ENCODE assay signal across 15 cellular contexts in the genomic region with DNA sequence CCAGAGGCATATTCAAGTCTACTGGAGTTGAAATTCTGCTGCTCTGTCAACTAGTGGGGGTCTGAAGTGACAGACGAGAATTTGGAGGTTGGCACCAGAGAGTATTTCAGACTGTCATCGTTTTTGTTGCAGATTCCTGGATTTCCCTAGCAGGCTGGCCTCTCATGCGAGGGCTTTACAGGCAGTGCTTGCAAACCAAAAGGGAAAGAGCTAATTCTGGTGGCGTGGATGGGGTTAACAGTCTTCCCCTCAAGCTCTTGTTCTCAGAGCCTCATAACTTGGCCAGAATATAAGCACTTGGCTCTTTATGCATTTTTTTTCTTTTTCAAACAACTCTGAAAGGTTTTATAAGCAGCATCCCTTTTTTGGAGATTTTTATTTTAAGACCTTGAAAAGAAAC. TPM values are rescaled to one million over a fixed set of nuclear protein-coding genes. Genes with fewer than 3 reads are reported as not detected.
DNase-seq lines count a peak whose midpoint lies in the region; ATAC-seq, FAIRE-seq and TF ChIP-seq lines count a peak whose summit lies in the region.
"Had no signal": no experiment of that assay in that cellular context is flagged by ENCODE, and none has a peak within 500 bp of the region (broad histone marks: within the 10 kb centered on the region; RNA-seq: fewer than 3 reads in every experiment).

Gene SPARCL1 (minus strand): TSS at position 190 of the 400 bp plus-strand sequence. CDS start 29,802 bp downstream, outside the sequence.

- H3K4me1 ChIP-seq in lower lobe of right lung: peaks cover 30% of the 10 kb centered on the region

- peak; percentile 87 for FAIRE-seq in endometrium (lab: Jason Lieb, UNC)
- FAIRE-seq: GM19239, K562 had no signal

- no peaks in the 10 kb centered on the region for H3K27me3 ChIP-seq in lower lobe of right lung (ENCODE audit: low read depth)
- H3K27me3 ChIP-seq: BE2C had no signal

- no peaks in the 10 kb centered on the region for H3K36me3 ChIP-seq in lower lobe of right lung
- H3K36me3 ChIP-seq: BE2C had no signal

- H3K9me3 ChIP-seq in lower lobe of right lung: peaks cover 3% of the 10 kb centered on the region
- H3K9me3 ChIP-seq: BE2C had no signal

- H3K9me3 Mint-ChIP-seq in HFFc6: peaks cover 6% of the 10 kb centered on the region; the same call in 1 of the 2 replicates
- peaks cover 0 to 8% of the 10 kb centered on the region in 2 donors for H3K9me3 Mint-ChIP-seq in stimulated activated naive B cell treated with anti-CD40 and anti-IgM and Interleukin-4, amounts not matched to agents 10 μg/mL and 1 μg/mL and 100 μg/mL, for 72 hours
- peaks cover 3% of the 10 kb centered on the region for H3K9me3 Mint-ChIP-seq in activated naive CD8-positive, alpha-beta T cell treated with anti-CD3 and anti-CD28 coated beads for 36 hours

- peaks cover 5% of the 10 kb centered on the region; the same call in 1 of the 2 replicates for H3K4me1 Mint-ChIP-seq in HFFc6 (ENCODE audit: low read depth)
- peaks cover 0 to 6% of the 10 kb centered on the region in 2 donors for H3K4me1 Mint-ChIP-seq in stimulated activated naive B cell treated with anti-CD40 and anti-IgM and Interleukin-4, amounts not matched to agents 10 μg/mL and 1 μg/mL and 100 μg/mL, for 72 hours
- H3K4me1 Mint-ChIP-seq in activated naive CD8-positive, alpha-beta T cell treated with anti-CD3 and anti-CD28 coated beads for 36 hours: no peaks in the 10 kb centered on the region

- H3K36me3 Mint-ChIP-seq in HFFc6 (ENCODE audit: low read depth): peaks cover 6% of the 10 kb centered on the region
- H3K36me3 Mint-ChIP-seq in stimulated activated naive B cell treated with anti-CD40 and anti-IgM and Interleukin-4, amounts not matched to agents 10 μg/mL and 1 μg/mL and 100 μg/mL, for 72 hours: peaks cover 0 to under 1% of the 10 kb centered on the region in 2 donors
- H3K36me3 Mint-ChIP-seq in activated naive CD8-positive, alpha-beta T cell treated with anti-CD3 and anti-CD28 coated beads for 36 hours: peaks cover under 1% of the 10 kb centered on the region

- intact Hi-C loops in lower lobe of right lung (cut with DNase I): no loop called here

- H3K27ac ChIP-seq in lower lobe of right lung (peak within 1 kb of the TSS; percentile 75), skin epidermis (peak within 1 kb of the TSS in 20 of 21 experiments; percentile 15 to 87 (median 60))

- DNase-seq in HFFc6: no peak
- DNase-seq in lower lobe of right lung: no peak
- DNase-seq in middle frontal gyrus (ENCODE audit: extremely low spot score, low spot score): no peak
- DNase-seq in stimulated activated naive B cell treated with anti-CD40 and anti-IgM and Interleukin-4, amounts not matched to agents 10 μg/mL and 1 μg/mL and 100 μg/mL, for 72 hours: no peak
- DNase-seq in OCI-M2 (lab: John Stamatoyannopoulos, UW; ENCODE audit: unreplicated experiment): no peak
- DNase-seq in activated naive CD8-positive, alpha-beta T cell treated with anti-CD3 and anti-CD28 coated beads for 36 hours: no peak
- DNase-seq: BE2C; kidney glomerular epithelial cell; stimulated activated CD4-positive, alpha-beta T cell treated with anti-CD3 and anti-CD28 coated beads, Interleukin-4, amount 100 ng/mL, for 4 hours had no signal

- no peaks in the 10 kb centered on the region; the same call in none of the 2 replicates for H3K27me3 Mint-ChIP-seq in HFFc6 (ENCODE audit: insufficient read depth)
- no peaks in the 10 kb centered on the region for H3K27me3 Mint-ChIP-seq in stimulated activated naive B cell treated with anti-CD40 and anti-IgM and Interleukin-4, amounts not matched to agents 10 μg/mL and 1 μg/mL and 100 μg/mL, for 72 hours
- H3K27me3 Mint-ChIP-seq in activated naive CD8-positive, alpha-beta T cell treated with anti-CD3 and anti-CD28 coated beads for 36 hours: no peaks in the 10 kb centered on the region

- H3K4me3 Mint-ChIP-seq in HFFc6: peak within 1 kb of the TSS; percentile 32; the same call in 1 of the 2 replicates
- H3K4me3 Mint-ChIP-seq in stimulated activated naive B cell treated with anti-CD40 and anti-IgM and Interleukin-4, amounts not matched to agents 10 μg/mL and 1 μg/mL and 100 μg/mL, for 72 hours: no peak within 1 kb of the TSS
- H3K4me3 Mint-ChIP-seq in activated naive CD8-positive, alpha-beta T cell treated with anti-CD3 and anti-CD28 coated beads for 36 hours: no peak within 1 kb of the TSS
- H3K4me3 Mint-ChIP-seq: T-helper 1 cell treated with Interleukin-12 subunit alpha and Interleukin-12 subunit beta and Interleukin-4 antibody, amounts not matched to agents 30 μg/mL and 1 μg/mL, for 36 hours had no signal

- ATAC-seq in lower lobe of right lung: peak; percentile 41 to 50
- ATAC-seq in stimulated activated naive B cell treated with anti-CD40 and anti-IgM and Interleukin-4, amounts not matched to agents 10 μg/mL and 1 μg/mL and 100 μg/mL, for 72 hours (replicated peaks): no peak
- ATAC-seq: K562 had no signal

- no peak within 1 kb of the TSS for H3K27ac Mint-ChIP-seq in HFFc6
- no peak within 1 kb of the TSS for H3K27ac Mint-ChIP-seq in stimulated activated naive B cell treated with anti-CD40 and anti-IgM and Interleukin-4, amounts not matched to agents 10 μg/mL and 1 μg/mL and 100 μg/mL, for 72 hours
- H3K27ac Mint-ChIP-seq in activated naive CD8-positive, alpha-beta T cell treated with anti-CD3 and anti-CD28 coated beads for 36 hours: no peak within 1 kb of the TSS
- H3K27ac Mint-ChIP-seq: T-helper 1 cell treated with Interleukin-12 subunit alpha and Interleukin-12 subunit beta and Interleukin-4 antibody, amounts not matched to agents 30 μg/mL and 1 μg/mL, for 36 hours had no signal

- H3K4me3 ChIP-seq in lower lobe of right lung (peak within 1 kb of the TSS; percentile 56), skin epidermis (peak within 1 kb of the TSS in 6 of 7 experiments; percentile 10 to 36 (median 22))
- H3K4me3 ChIP-seq: K562 had no signal

- TF ChIP-seq CTCF in HFFc6 (IDR thresholded peaks at IDR 0.05) (no peak), lower lobe of right lung (IDR thresholded peaks at IDR 0.05) (no peak)

RNA-seq across cellular contexts. Expression of gene SPARCL1, which starts in this region (rescaled TPM):
- not detected for total RNA-seq in HFFc6 (2021; fragmentation: NEBNext Ultra II Directional; extraction: Animal tissue kit (Norgen Biotek cat#: 25700))
- total RNA-seq in lower lobe of right lung: 299 TPM
- total RNA-seq in activated naive CD8-positive, alpha-beta T cell treated with anti-CD3 and anti-CD28 coated beads for 36 hours: not detected
- total RNA-seq: NCI-H460 had no signal

Comparison
In these comparisons a context has a peak if more than half of its experiments do, and no peak if none do; other contexts are left out.
1. RNA of gene SPARCL1 (total RNA-seq): 299 TPM in lower lobe of right lung (single experiment); not detected in HFFc6 and not detected in activated naive CD8-positive, alpha-beta T cell treated with anti-CD3 and anti-CD28 coated beads for 36 hours; every median in the first group is over 100 times any median in the second.
2. ATAC-seq: peak in lower lobe of right lung (2 of 2); none in stimulated activated naive B cell treated with anti-CD40 and anti-IgM and Interleukin-4, amounts not matched to agents 10 μg/mL and 1 μg/mL and 100 μg/mL, for 72 hours (0 of 2).